In genomic region chr5:73121109-73121443, GRCh38 we compare ENCODE assay signal across 11 cellular contexts. TPM values are rescaled to one million over a fixed set of nuclear protein-coding genes. Genes with fewer than 3 reads are reported as not detected.
DNase-seq lines count a peak whose midpoint lies in the region; ATAC-seq and TF ChIP-seq lines count a peak whose summit lies in the region.
"Had no signal": no experiment of that assay in that cellular context is flagged by ENCODE, and none has a peak within 500 bp of the region (broad histone marks: within the 10 kb centered on the region; RNA-seq: fewer than 3 reads in every experiment).

No MANE protein-coding gene starts in this region.

- no peaks in the 10 kb centered on the region for H3K36me3 ChIP-seq in iPS-15b (ENCODE audit: control insufficient read depth, insufficient read depth, low read length)

- POLR2A ChIA-PET in activated naive CD8-positive, alpha-beta T cell treated with anti-CD3 and anti-CD28 coated beads, Interleukin-2, amount 10 ng/mL, durations not matched to agents 7 days and 5 days (lab: Charles Lee) = no interaction called here

- no peak for TF ChIP-seq CTCF in HFF-Myc (IDR thresholded peaks at IDR 0.05; ENCODE audit: low read depth, low read length, missing control alignments)

- H3K27ac ChIP-seq in skin epidermis = no peak overlapping the region

- H3K27me3 Mint-ChIP-seq in activated naive CD8-positive, alpha-beta T cell treated with anti-CD3 and anti-CD28 coated beads, Interleukin-2, amount 10 ng/mL, durations not matched to agents 7 days and 5 days = peaks cover 61% of the 10 kb centered on the region

- no peaks in the 10 kb centered on the region for H3K36me3 Mint-ChIP-seq in activated naive CD8-positive, alpha-beta T cell treated with anti-CD3 and anti-CD28 coated beads, Interleukin-2, amount 10 ng/mL, durations not matched to agents 7 days and 5 days

- H3K4me3 ChIP-seq in HFF-Myc (replicated peaks; ENCODE audit: low read depth, low read length) = peak overlapping the region; percentile 57
- H3K4me3 ChIP-seq in iPS-15b (ENCODE audit: low read depth, low read length) = peak overlapping the region; percentile 71
- peak overlapping the region; percentile 40 to 55 (median 43) for H3K4me3 ChIP-seq in skin epidermis

- H3K9ac ChIP-seq in iPS-15b (ENCODE audit: low read depth, low read length) = peak overlapping the region; percentile 14

- DNase-seq in HFF-Myc (ENCODE audit: extremely low read depth, low read depth) (no peak), NCI-H524 (lab: John Stamatoyannopoulos, UW) (no peak)
- no peak for DNase-seq in activated naive CD8-positive, alpha-beta T cell treated with anti-CD3 and anti-CD28 coated beads, Interleukin-2, amount 10 ng/mL, durations not matched to agents 7 days and 5 days
- DNase-seq: NK-92 treated with Interleukin-12 subunit alpha and Interleukin-12 subunit beta, amount 100 ng/mL, for 24 hours; stimulated activated naive CD8-positive, alpha-beta T cell treated with anti-CD3 and anti-CD28 coated beads, Interleukin-15, amount 100 ng/mL, for 72 hours had no signal

- H3K27ac Mint-ChIP-seq in activated naive CD8-positive, alpha-beta T cell treated with anti-CD3 and anti-CD28 coated beads, Interleukin-2, amount 10 ng/mL, durations not matched to agents 7 days and 5 days = no peak overlapping the region
- H3K27ac Mint-ChIP-seq: stimulated activated naive CD8-positive, alpha-beta T cell treated with anti-CD3 and anti-CD28 coated beads, Interleukin-15, amount 100 ng/mL, for 72 hours had no signal

- no peak for ATAC-seq in activated naive CD8-positive, alpha-beta T cell treated with anti-CD3 and anti-CD28 coated beads, Interleukin-2, amount 10 ng/mL, durations not matched to agents 7 days and 5 days (ENCODE audit: low read depth)
- ATAC-seq in HG03025 (IDR thresholded peaks at IDR 0.05; ENCODE audit: low FRiP score, unreplicated experiment) (no peak), HG02798 (IDR thresholded peaks at IDR 0.05; ENCODE audit: poor library complexity, unreplicated experiment) (no peak), HG03095 (IDR thresholded peaks at IDR 0.05; ENCODE audit: unreplicated experiment) (no peak)

- no peaks in the 10 kb centered on the region for H3K9me3 Mint-ChIP-seq in activated naive CD8-positive, alpha-beta T cell treated with anti-CD3 and anti-CD28 coated beads, Interleukin-2, amount 10 ng/mL, durations not matched to agents 7 days and 5 days
- H3K9me3 Mint-ChIP-seq: stimulated activated naive CD8-positive, alpha-beta T cell treated with anti-CD3 and anti-CD28 coated beads, Interleukin-15, amount 100 ng/mL, for 72 hours had no signal

- peak overlapping the region; percentile 31 for H3K4me3 Mint-ChIP-seq in activated naive CD8-positive, alpha-beta T cell treated with anti-CD3 and anti-CD28 coated beads, Interleukin-2, amount 10 ng/mL, durations not matched to agents 7 days and 5 days

- H3K4me1 ChIP-seq in iPS-15b (ENCODE audit: control insufficient read depth, insufficient read depth, low read length) = peaks cover 2% of the 10 kb centered on the region

- peaks cover 56% of the 10 kb centered on the region for H3K27me3 ChIP-seq in iPS-15b (ENCODE audit: control insufficient read depth, insufficient read depth, low read length)

- no peaks in the 10 kb centered on the region for H3K9me3 ChIP-seq in iPS-15b (ENCODE audit: control insufficient read depth, insufficient read depth, low read length)

- peaks cover 8% of the 10 kb centered on the region for H3K4me1 Mint-ChIP-seq in activated naive CD8-positive, alpha-beta T cell treated with anti-CD3 and anti-CD28 coated beads, Interleukin-2, amount 10 ng/mL, durations not matched to agents 7 days and 5 days

RNA-seq across cellular contexts. Expression of gene TMEM171, which starts 0.7 kb away (rescaled TPM):
- under 1 TPM; 0.25 to 0.31 TPM for total RNA-seq in activated naive CD8-positive, alpha-beta T cell treated with anti-CD3 and anti-CD28 coated beads, Interleukin-2, amount 10 ng/mL, durations not matched to agents 7 days and 5 days

RNA-seq across cellular contexts. Expression of gene TMEM174, which starts 51.9 kb away (rescaled TPM):
- total RNA-seq in activated naive CD8-positive, alpha-beta T cell treated with anti-CD3 and anti-CD28 coated beads, Interleukin-2, amount 10 ng/mL, durations not matched to agents 7 days and 5 days = not detected
- total RNA-seq: lung microvascular endothelial cell had no signal
